Comparison of ENCODE assay signal across 16 cellular contexts in the genomic region with DNA sequence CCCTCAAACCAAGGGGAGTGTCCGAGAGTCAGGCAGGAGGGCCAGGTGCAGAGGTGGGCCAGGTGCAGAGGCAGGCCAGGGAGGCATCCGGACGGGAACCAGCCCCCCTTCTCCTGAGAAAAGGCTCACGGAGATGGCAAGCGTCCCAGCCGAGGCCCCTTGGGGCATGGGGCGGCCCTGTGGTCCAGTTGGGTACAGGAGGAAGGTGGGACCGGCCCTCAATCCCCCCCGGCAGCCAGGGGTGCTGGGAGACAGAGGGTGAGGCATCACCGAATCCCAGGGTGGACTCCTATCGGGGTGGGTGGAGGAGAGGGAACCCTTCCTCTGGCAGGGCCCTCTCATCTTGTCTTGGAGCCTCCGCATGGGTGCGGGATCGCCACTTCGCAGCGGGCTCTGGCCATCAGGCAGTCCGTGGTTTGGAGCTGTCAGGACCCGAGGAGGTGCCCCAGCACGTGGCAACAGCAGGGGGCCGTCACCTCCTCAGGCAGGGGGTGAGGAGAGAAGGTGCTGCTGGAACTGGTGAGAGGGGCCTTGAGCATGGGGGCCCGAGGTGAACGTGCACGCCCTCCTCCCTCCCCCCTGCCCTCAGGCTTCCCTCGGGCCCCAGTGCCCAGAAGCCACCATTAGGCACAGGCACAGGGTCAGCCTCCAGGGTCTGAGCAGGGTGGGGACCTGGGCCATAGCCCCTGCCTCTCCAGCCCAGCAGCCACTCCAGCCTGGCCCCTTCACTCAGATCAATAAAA. TPM values are rescaled to one million over a fixed set of nuclear protein-coding genes. Genes with fewer than 3 reads are reported as not detected.
A peak's percentile ranks its signal among the peaks of the same experiment; 100 is the strongest.
DNase-seq lines count a peak whose midpoint lies in the region; ATAC-seq and TF ChIP-seq lines count a peak whose summit lies in the region.
"Had no signal": no experiment of that assay in that cellular context is flagged by ENCODE, and none has a peak within 500 bp of the region (broad histone marks: within the 10 kb centered on the region; RNA-seq: fewer than 3 reads in every experiment).

No MANE protein-coding gene starts in this region.

- H2AFZ ChIP-seq in trophoblast cell (ENCODE audit: insufficient read depth, low read length, poor library complexity): no peak overlapping the region

- intact Hi-C loops in Caco-2 (cut with micrococcal nuclease; ENCODE audit: unreplicated experiment): no loop called here

- H3K4me2 ChIP-seq in trophoblast cell (ENCODE audit: low read length): no peak overlapping the region

- H3K9me3 ChIP-seq in Caco-2 (no peaks in the 10 kb centered on the region), trophoblast cell (ENCODE audit: insufficient read depth, low read depth, low read length) (no peaks in the 10 kb centered on the region)
- H3K9me3 ChIP-seq: SJCRH30 had no signal

- no peak overlapping the region for H2BK5ac ChIP-seq in trophoblast cell (ENCODE audit: low read depth, low read length, poor library complexity)

- no peak for DNase-seq in Caco-2
- peak; percentile 93 for DNase-seq in chondrocyte (ENCODE audit: low spot score)
- no peak for DNase-seq in trophoblast cell
- no peak for DNase-seq in NCI-H2196 (lab: John Stamatoyannopoulos, UW; ENCODE audit: unreplicated experiment)
- DNase-seq in anterior cingulate cortex (lab: John Stamatoyannopoulos, UW): no peak
- DNase-seq in activated T-cell treated with anti-CD3 and anti-CD28 coated beads, Interleukin-2, amount 50 U/mL, for 72 hours: no peak
- DNase-seq: DMS79, MM.1S, NCI-H1092, NCI-H1436 treated with DMSO at 0.1 percent for 48 hours, NCI-H2081, NCI-H748 treated with DMSO at 0.1 percent for 48 hours had no signal

- no CpG with 5 or more reads among the region's 24 CpGs for WGBS in trophoblast cell (ENCODE audit: extremely low coverage, insufficient coverage, insufficient read length)

- no peak overlapping the region for H4K8ac ChIP-seq in trophoblast cell (ENCODE audit: low read depth, low read length)

- no TSS peak for BruUV-seq in Caco-2 (replicated peaks; lab: Mats Ljungman, UMichigan)

- no peak overlapping the region for H4K12ac ChIP-seq in trophoblast cell (ENCODE audit: low read depth, low read length)

- H3K27ac ChIP-seq in 22Rv1: 0 out of 2 replicates have a peak overlapping the region, but pooled peaks have one; percentile 4
- H3K27ac ChIP-seq in trophoblast cell (ENCODE audit: low read depth, low read length): no peak overlapping the region
- H3K27ac ChIP-seq: C4-2B, SJCRH30 had no signal

- H3K4me3 ChIP-seq in Caco-2 (ENCODE audit: low read depth, low read length): no peak overlapping the region
- no peak overlapping the region for H3K4me3 ChIP-seq in trophoblast cell (ENCODE audit: low read depth, low read length)
- H3K4me3 ChIP-seq: SJCRH30 had no signal

- no peak for TF ChIP-seq CTCF in 22Rv1 (IDR thresholded peaks at IDR 0.05)
- TF ChIP-seq CTCF in Caco-2 (IDR thresholded peaks at IDR 0.05; ENCODE audit: insufficient read depth in 1 of 2, low read depth in 1 of 2, low read length in 1 of 2, severe bottlenecking in 1 of 2, unreplicated experiment in 1 of 2): no peak
- TF ChIP-seq CTCF in chondrocyte (IDR thresholded peaks at IDR 0.05): no peak

- H3K4ac ChIP-seq in trophoblast cell (ENCODE audit: low read depth, low read length): no peak overlapping the region

- H3K18ac ChIP-seq in trophoblast cell (ENCODE audit: low read length): no peak overlapping the region

- H2BK12ac ChIP-seq in trophoblast cell (ENCODE audit: low read length): no peak overlapping the region

- H3K27ac Mint-ChIP-seq in Caco-2 (ENCODE audit: unreplicated experiment) (peak overlapping the region; percentile 7), chondrocyte (ENCODE audit: unreplicated experiment) (no peak overlapping the region)
- no peak overlapping the region for H3K27ac Mint-ChIP-seq in activated T-cell treated with anti-CD3 and anti-CD28 coated beads, Interleukin-2, amount 50 U/mL, for 72 hours

- H2AK5ac ChIP-seq in trophoblast cell (ENCODE audit: low read length): peak overlapping the region; percentile 12

- peaks cover 20% of the 10 kb centered on the region for H3K79me1 ChIP-seq in trophoblast cell (ENCODE audit: low read length)

- H3K4me1 Mint-ChIP-seq in Caco-2 (ENCODE audit: low read depth, unreplicated experiment) (peaks cover 28% of the 10 kb centered on the region), chondrocyte (ENCODE audit: low read depth) (peaks cover 27% of the 10 kb centered on the region)
- H3K4me1 Mint-ChIP-seq in activated T-cell treated with anti-CD3 and anti-CD28 coated beads, Interleukin-2, amount 50 U/mL, for 72 hours (ENCODE audit: low read depth): no peaks in the 10 kb centered on the region

- CTCF ChIA-PET in Caco-2 (lab: Charles Lee): no interaction called here

- H3K4me3 Mint-ChIP-seq in Caco-2 (ENCODE audit: unreplicated experiment): no peak overlapping the region
- no peak overlapping the region for H3K4me3 Mint-ChIP-seq in chondrocyte (ENCODE audit: unreplicated experiment)
- H3K4me3 Mint-ChIP-seq in activated T-cell treated with anti-CD3 and anti-CD28 coated beads, Interleukin-2, amount 50 U/mL, for 72 hours: no peak overlapping the region

- no peak for ATAC-seq in HG03442 (IDR thresholded peaks at IDR 0.05; ENCODE audit: unreplicated experiment)
- ATAC-seq in activated T-cell treated with anti-CD3 and anti-CD28 coated beads, Interleukin-2, amount 50 U/mL, for 72 hours (replicated peaks in 1 of 2): no peak

- H3K27me3 ChIP-seq in Caco-2 (replicated peaks; ENCODE audit: control insufficient read depth, insufficient read depth, low read length) (no peaks in the 10 kb centered on the region), trophoblast cell (ENCODE audit: insufficient read depth, low read length) (no peaks in the 10 kb centered on the region)

- POLR2A ChIA-PET in Caco-2 (lab: Charles Lee): no interaction called here

- H3K36me3 ChIP-seq in Caco-2 (ENCODE audit: control insufficient read depth, insufficient read depth, low read length): no peaks in the 10 kb centered on the region
- H3K36me3 ChIP-seq in trophoblast cell (ENCODE audit: control insufficient read depth in 1 of 2, insufficient read depth in 2 of 2, low read length in 2 of 2): no peaks in the 10 kb centered on the region
- H3K36me3 ChIP-seq: SJCRH30 had no signal

- H3K9me3 Mint-ChIP-seq in Caco-2 (ENCODE audit: unreplicated experiment) (no peaks in the 10 kb centered on the region), chondrocyte (ENCODE audit: low read depth) (no peaks in the 10 kb centered on the region)
- H3K9me3 Mint-ChIP-seq in activated T-cell treated with anti-CD3 and anti-CD28 coated beads, Interleukin-2, amount 50 U/mL, for 72 hours: no peaks in the 10 kb centered on the region

- H3K9ac ChIP-seq in trophoblast cell (ENCODE audit: low read length): no peak overlapping the region

- H3K79me2 ChIP-seq in trophoblast cell (ENCODE audit: control insufficient read depth, insufficient read depth, low read length, poor library complexity): peaks cover 3% of the 10 kb centered on the region

- no peak overlapping the region for H3K23ac ChIP-seq in trophoblast cell (ENCODE audit: low read length)

- H2BK120ac ChIP-seq in trophoblast cell (ENCODE audit: insufficient read depth, low read length, poor library complexity): no peak overlapping the region

- no peak overlapping the region for H4K91ac ChIP-seq in trophoblast cell (ENCODE audit: low read depth, low read length)

- no peak overlapping the region for H3K14ac ChIP-seq in trophoblast cell (ENCODE audit: low read length)

- H3K27me3 Mint-ChIP-seq in Caco-2 (ENCODE audit: insufficient read depth, unreplicated experiment) (no peaks in the 10 kb centered on the region), chondrocyte (ENCODE audit: low read depth) (no peaks in the 10 kb centered on the region)
- peaks cover 5% of the 10 kb centered on the region for H3K27me3 Mint-ChIP-seq in activated T-cell treated with anti-CD3 and anti-CD28 coated beads, Interleukin-2, amount 50 U/mL, for 72 hours (ENCODE audit: low read depth)

- H3K4me1 ChIP-seq in Caco-2 (peaks cover 79% of the 10 kb centered on the region), trophoblast cell (ENCODE audit: control insufficient read depth in 1 of 2, insufficient read depth in 2 of 2, low read length in 2 of 2) (peaks cover 19% of the 10 kb centered on the region in 2 experiments)

- peaks cover 21% of the 10 kb centered on the region for H3K36me3 Mint-ChIP-seq in Caco-2 (ENCODE audit: insufficient read depth, unreplicated experiment)
- no peaks in the 10 kb centered on the region for H3K36me3 Mint-ChIP-seq in chondrocyte (ENCODE audit: low read depth)
- H3K36me3 Mint-ChIP-seq in activated T-cell treated with anti-CD3 and anti-CD28 coated beads, Interleukin-2, amount 50 U/mL, for 72 hours (ENCODE audit: insufficient read depth in 2 of 2): no peaks in the 10 kb centered on the region

RNA-seq across cellular contexts. Expression of a gene that starts 38.7 kb away (rescaled TPM):
- total RNA-seq in Caco-2 (2022) (131 and 137 TPM in 2 replicates), chondrocyte (115 to 147 TPM (median 116 TPM) in 3 replicates)
- polyA plus RNA-seq in trophoblast cell (2013): 35.9 and 39.2 TPM in 2 replicates
- total RNA-seq in activated T-cell treated with anti-CD3 and anti-CD28 coated beads, Interleukin-2, amount 50 U/mL, for 72 hours: 10 to 100 TPM; 49.8 to 63.6 TPM
